ENCODE assay signal across 9 cellular contexts in genomic region chr2:195532628-195533271, GRCh38.
DNase-seq lines count a peak whose midpoint lies in the region; ATAC-seq and TF ChIP-seq lines count a peak whose summit lies in the region.
"Had no signal": no experiment of that assay in that cellular context is flagged by ENCODE, and none has a peak within 500 bp of the region (broad histone marks: within the 10 kb centered on the region; RNA-seq: fewer than 3 reads in every experiment).

No MANE protein-coding gene starts in this region.

- H3K9me3 ChIP-seq in SK-N-SH: no peaks in the 10 kb centered on the region

- H3K36me3 ChIP-seq in SK-N-SH (replicated peaks in 1 of 2; ENCODE audit: control insufficient read depth in 1 of 2, insufficient read depth in 2 of 2, low read length in 1 of 2): no peaks in the 10 kb centered on the region

- H3K27me3 ChIP-seq in SK-N-SH (ENCODE audit: insufficient read depth) (no peaks in the 10 kb centered on the region), foreskin keratinocyte (no peaks in the 10 kb centered on the region)

- CTCF ChIA-PET in SK-N-SH (lab: Yijun Ruan, JAX): interaction anchor here (1.4 kb wide), 1 partner anchor 42 kb away, joined by 3 read pairs; no protein-coding TSS in a partner anchor

- H3K27ac ChIP-seq in SK-N-SH (ENCODE audit: low read depth in 2 of 2, low read length in 1 of 2) (peak overlapping the region in 1 of 2 experiments; percentile 82; a peak in 3 of 4 replicates), foreskin keratinocyte (no peak overlapping the region)
- H3K27ac ChIP-seq: C4-2B had no signal

- TF ChIP-seq RAD21 in SK-N-SH (IDR thresholded peaks at IDR 0.05; ENCODE audit: low read length): no peak

- H3K9me2 ChIP-seq in SK-N-SH: no peaks in the 10 kb centered on the region

- POLR2A ChIA-PET in SK-N-SH (lab: Yijun Ruan, JAX): no interaction called here

- H3K79me2 ChIP-seq in SK-N-SH (ENCODE audit: insufficient read depth): no peaks in the 10 kb centered on the region

- WGBS in SK-N-SH (ENCODE audit: low lambda C conversion rate): 62% methylated on average over 5 of the region's 5 CpGs

- H2AFZ ChIP-seq in SK-N-SH (ENCODE audit: low read depth): peak overlapping the region; percentile 91

- H3K9ac ChIP-seq in SK-N-SH: peak overlapping the region; percentile 30; the same call in 1 of the 2 replicates

- DNase-seq in SIG-M5 treated with dmso at 0.1 percent for 504 hours (lab: John Stamatoyannopoulos, UW; ENCODE audit: unreplicated experiment): peak; percentile 52
- DNase-seq in SIG-M5 (lab: John Stamatoyannopoulos, UW): no peak
- DNase-seq in SK-N-SH: no peak
- DNase-seq in glomerular visceral epithelial cell (ENCODE audit: extremely low spot score): peak; percentile 43
- no peak for DNase-seq in foreskin keratinocyte
- DNase-seq in midbrain (lab: John Stamatoyannopoulos, UW): no peak
- no peak for DNase-seq in NCI-H2081 treated with DMSO at 0.1 percent for 48 hours (lab: John Stamatoyannopoulos, UW)

- no peak for TF ChIP-seq EP300 in SK-N-SH (IDR thresholded peaks at IDR 0.05; ENCODE audit: borderline replicate concordance in 1 of 2, low read depth in 1 of 2, low read length in 1 of 2)

- H3K4me2 ChIP-seq in SK-N-SH: peak overlapping the region; percentile 55

- H3K4me1 ChIP-seq in SK-N-SH (ENCODE audit: control insufficient read depth in 1 of 2, insufficient read depth in 2 of 2, low read depth in 1 of 2, low read length in 1 of 2): peaks cover 0 to 29% of the 10 kb centered on the region in 2 experiments
- H3K4me1 ChIP-seq in foreskin keratinocyte: peaks cover 13% of the 10 kb centered on the region

- H4K20me1 ChIP-seq in SK-N-SH (ENCODE audit: insufficient read depth): no peaks in the 10 kb centered on the region

- ATAC-seq in HG02943 (IDR thresholded peaks at IDR 0.05; ENCODE audit: low read depth, unreplicated experiment): peak; percentile 37
- no peak for ATAC-seq in foreskin keratinocyte

- H3F3A ChIP-seq in SK-N-SH (replicated peaks; ENCODE audit: insufficient read depth): peaks cover 28% of the 10 kb centered on the region

- H3K4me3 ChIP-seq in SK-N-SH (ENCODE audit: low read depth in 2 of 2, low read length in 1 of 2): no peak overlapping the region; a peak in 1 of 4 replicates

- TF ChIP-seq CTCF in SK-N-SH (IDR thresholded peaks at IDR 0.05) (no peak), foreskin keratinocyte (conservative IDR thresholded peaks at IDR 0.05) (no peak)

TF ChIP-seq in SK-N-SH, 30 proteins besides CTCF, POLR2A, EP300 and RAD21:
- no peak for TF ChIP-seq MXI1 (IDR thresholded peaks at IDR 0.05; ENCODE audit: low read depth, low read length)
- no peak for TF ChIP-seq USF1 (IDR thresholded peaks at IDR 0.05; ENCODE audit: borderline replicate concordance, low read depth)
TF ChIP-seq in SK-N-SH: peak in this region for 0.

Comparison
In these comparisons a context has a peak if more than half of its experiments do, and no peak if none do; other contexts are left out.
1. DNase-seq: peak in SIG-M5 treated with dmso at 0.1 percent for 504 hours (single experiment) and glomerular visceral epithelial cell (single experiment); none in SIG-M5 (single experiment), SK-N-SH (single experiment), foreskin keratinocyte (0 of 2), midbrain (single experiment) and NCI-H2081 treated with DMSO at 0.1 percent for 48 hours (single experiment).